In genomic region chr12:116456307-116456641, GRCh38 we compare ENCODE assay signal across 11 cellular contexts.
DNase-seq lines count a peak whose midpoint lies in the region; ATAC-seq and TF ChIP-seq lines count a peak whose summit lies in the region.
"Had no signal": no experiment of that assay in that cellular context is flagged by ENCODE, and none has a peak within 500 bp of the region (broad histone marks: within the 10 kb centered on the region; RNA-seq: fewer than 3 reads in every experiment).

No MANE protein-coding gene starts in this region.

- intact Hi-C loops in heart left ventricle (cut with DNase I) (loop anchor here in 2 of 10 donors (5.0 to 10.0 kb wide), 3 partner anchors 79 to 209 kb away; no protein-coding TSS in a partner anchor), cardiac septum (cut with DNase I) (loop anchor here (5.0 to 10.0 kb wide), 2 partner anchors 81 to 139 kb away; no protein-coding TSS in a partner anchor), upper lobe of right lung (cut with DNase I) (no loop called here)

- TF ChIP-seq CTCF in heart left ventricle (IDR thresholded peaks at IDR 0.05) (no peak), endothelial cell (IDR thresholded peaks at IDR 0.05; ENCODE audit: unreplicated experiment) (no peak), nephron (IDR thresholded peaks at IDR 0.05; ENCODE audit: unreplicated experiment in 3 of 3) (no peak), upper lobe of right lung (IDR thresholded peaks at IDR 0.05) (no peak)

- 14 to 23% (median 19%) methylated on average over 8 of the region's 8 CpGs for WGBS in heart left ventricle, 4 donors

- DNase-seq in heart left ventricle (no peak), cardiac septum (ENCODE audit: low spot score) (no peak), endothelial cell (ENCODE audit: low spot score) (no peak), upper lobe of right lung (no peak), NCI-H345 (lab: John Stamatoyannopoulos, UW) (no peak)
- DNase-seq in activated naive CD8-positive, alpha-beta T cell treated with anti-CD3 and anti-CD28 coated beads, Interleukin-2, amount 50 U/mL, for 24 hours, result no peak
- DNase-seq in activated T-cell treated with anti-CD3 and anti-CD28 coated beads, Interleukin-2, amount 50 U/mL, for 48 hours, result no peak
- DNase-seq: activated CD8-positive, alpha-beta memory T cell treated with anti-CD3 and anti-CD28 coated beads for 24 hours; NCI-H1048 had no signal

- no peaks in the 10 kb centered on the region for H3K9me3 Mint-ChIP-seq in endothelial cell (ENCODE audit: unreplicated experiment)
- no peaks in the 10 kb centered on the region for H3K9me3 Mint-ChIP-seq in nephron
- no peaks in the 10 kb centered on the region for H3K9me3 Mint-ChIP-seq in activated naive CD8-positive, alpha-beta T cell treated with anti-CD3 and anti-CD28 coated beads, Interleukin-2, amount 50 U/mL, for 24 hours

- peaks cover 18% of the 10 kb centered on the region for H3K4me1 Mint-ChIP-seq in endothelial cell (ENCODE audit: unreplicated experiment)
- H3K4me1 Mint-ChIP-seq in nephron, result peaks cover 36% of the 10 kb centered on the region
- H3K4me1 Mint-ChIP-seq in activated naive CD8-positive, alpha-beta T cell treated with anti-CD3 and anti-CD28 coated beads, Interleukin-2, amount 50 U/mL, for 24 hours, result no peaks in the 10 kb centered on the region

- H3K9me3 ChIP-seq in heart left ventricle (no peaks in the 10 kb centered on the region), upper lobe of right lung (no peaks in the 10 kb centered on the region)

- H3K4me3 ChIP-seq in heart left ventricle, result peak overlapping the region in 4 of 12 donors; percentile 5 to 38 (median 32)
- no peak overlapping the region for H3K4me3 ChIP-seq in upper lobe of right lung
- H3K4me3 ChIP-seq: GM12878 had no signal

- ATAC-seq in heart left ventricle (no peak), upper lobe of right lung (no peak)
- no peak for ATAC-seq in activated naive CD8-positive, alpha-beta T cell treated with anti-CD3 and anti-CD28 coated beads, Interleukin-2, amount 50 U/mL, for 24 hours
- ATAC-seq: GM12878 had no signal

- H3K36me3 Mint-ChIP-seq in endothelial cell (ENCODE audit: low read depth, unreplicated experiment) (no peaks in the 10 kb centered on the region), nephron (ENCODE audit: low read depth) (no peaks in the 10 kb centered on the region)
- no peaks in the 10 kb centered on the region for H3K36me3 Mint-ChIP-seq in activated naive CD8-positive, alpha-beta T cell treated with anti-CD3 and anti-CD28 coated beads, Interleukin-2, amount 50 U/mL, for 24 hours (ENCODE audit: low read depth)

- peak overlapping the region; percentile 47 to 96 (median 74) for H3K27ac ChIP-seq in heart left ventricle
- peak overlapping the region; percentile 80 for H3K27ac ChIP-seq in upper lobe of right lung

- H3K27ac Mint-ChIP-seq in endothelial cell (ENCODE audit: unreplicated experiment), result peak overlapping the region; percentile 90
- H3K27ac Mint-ChIP-seq in nephron, result peak overlapping the region; percentile 92 to 96 (median 93)
- H3K27ac Mint-ChIP-seq in activated naive CD8-positive, alpha-beta T cell treated with anti-CD3 and anti-CD28 coated beads, Interleukin-2, amount 50 U/mL, for 24 hours, result no peak overlapping the region

- peaks cover 5% of the 10 kb centered on the region for H3K27me3 Mint-ChIP-seq in endothelial cell (ENCODE audit: unreplicated experiment)
- peaks cover 7% of the 10 kb centered on the region for H3K27me3 Mint-ChIP-seq in nephron (ENCODE audit: low read depth)
- peaks cover 5% of the 10 kb centered on the region for H3K27me3 Mint-ChIP-seq in activated naive CD8-positive, alpha-beta T cell treated with anti-CD3 and anti-CD28 coated beads, Interleukin-2, amount 50 U/mL, for 24 hours

- TF ChIP-seq POLR2A in heart left ventricle (IDR thresholded peaks at IDR 0.05), result no peak

- no peaks in the 10 kb centered on the region for H3K36me3 ChIP-seq in heart left ventricle
- H3K36me3 ChIP-seq in upper lobe of right lung, result no peaks in the 10 kb centered on the region

- H3K4me3 Mint-ChIP-seq in endothelial cell (ENCODE audit: unreplicated experiment) (peak overlapping the region; percentile 79), nephron (peak overlapping the region; percentile 20 to 54 (median 48))
- H3K4me3 Mint-ChIP-seq in activated naive CD8-positive, alpha-beta T cell treated with anti-CD3 and anti-CD28 coated beads, Interleukin-2, amount 50 U/mL, for 24 hours, result no peak overlapping the region

- H3K27me3 ChIP-seq in heart left ventricle (no peaks in the 10 kb centered on the region), upper lobe of right lung (no peaks in the 10 kb centered on the region)

- peaks cover 0 to 24% (median 20%) of the 10 kb centered on the region in 12 donors for H3K4me1 ChIP-seq in heart left ventricle
- peaks cover 16% of the 10 kb centered on the region for H3K4me1 ChIP-seq in upper lobe of right lung
